ENCODE assay signal across 8 cellular contexts in the genomic region with DNA sequence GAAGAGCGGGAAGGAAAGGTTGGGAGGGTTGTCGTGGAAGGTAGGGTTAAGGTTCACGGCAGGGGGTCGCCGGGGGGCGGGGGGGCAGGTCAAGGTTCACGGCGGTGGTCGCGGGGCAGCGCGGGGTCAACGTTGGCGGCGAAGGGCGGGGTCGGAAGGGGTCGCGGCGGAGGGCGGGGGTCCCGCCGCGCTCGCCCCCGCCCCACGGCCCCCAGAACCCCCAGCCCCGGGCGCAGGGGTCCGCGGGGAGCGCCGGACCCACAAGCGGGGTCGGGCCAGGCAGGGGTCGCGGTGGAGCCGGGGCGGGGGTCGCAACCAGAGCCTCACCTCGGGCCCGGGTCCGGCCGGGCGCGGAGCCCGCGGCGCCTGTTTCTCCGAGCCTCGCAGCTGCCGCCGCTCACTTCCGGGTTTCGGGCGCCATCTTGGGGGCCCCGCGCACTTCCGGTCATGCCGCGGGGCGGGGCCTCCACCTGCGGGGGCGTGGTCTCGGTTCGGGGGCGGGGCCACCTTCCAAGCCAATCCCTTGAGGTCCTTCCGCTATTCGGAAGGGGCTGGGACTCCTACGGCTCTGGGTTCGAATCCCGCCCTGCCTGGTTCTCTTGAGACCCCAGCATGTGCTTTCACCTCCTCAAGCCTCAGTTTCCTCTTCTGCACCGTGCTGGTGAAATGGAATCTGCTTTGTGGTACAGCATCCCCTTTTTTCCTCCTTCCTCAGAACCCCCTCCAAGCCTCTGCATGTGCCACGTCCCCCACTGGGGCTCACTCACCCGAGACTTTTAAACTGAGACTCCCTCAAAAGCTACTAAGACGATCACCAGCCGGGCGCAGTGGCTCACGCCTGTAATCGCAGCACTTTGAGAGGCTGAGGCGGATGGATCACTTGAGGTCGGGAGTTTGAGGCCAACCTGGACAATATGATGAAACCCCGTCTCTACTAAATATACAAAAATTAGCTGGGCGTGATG. TPM values are rescaled to one million over a fixed set of nuclear protein-coding genes. Genes with fewer than 3 reads are reported as not detected.
DNase-seq lines count a peak whose midpoint lies in the region; ATAC-seq and TF ChIP-seq lines count a peak whose summit lies in the region.

A gene with protein sequence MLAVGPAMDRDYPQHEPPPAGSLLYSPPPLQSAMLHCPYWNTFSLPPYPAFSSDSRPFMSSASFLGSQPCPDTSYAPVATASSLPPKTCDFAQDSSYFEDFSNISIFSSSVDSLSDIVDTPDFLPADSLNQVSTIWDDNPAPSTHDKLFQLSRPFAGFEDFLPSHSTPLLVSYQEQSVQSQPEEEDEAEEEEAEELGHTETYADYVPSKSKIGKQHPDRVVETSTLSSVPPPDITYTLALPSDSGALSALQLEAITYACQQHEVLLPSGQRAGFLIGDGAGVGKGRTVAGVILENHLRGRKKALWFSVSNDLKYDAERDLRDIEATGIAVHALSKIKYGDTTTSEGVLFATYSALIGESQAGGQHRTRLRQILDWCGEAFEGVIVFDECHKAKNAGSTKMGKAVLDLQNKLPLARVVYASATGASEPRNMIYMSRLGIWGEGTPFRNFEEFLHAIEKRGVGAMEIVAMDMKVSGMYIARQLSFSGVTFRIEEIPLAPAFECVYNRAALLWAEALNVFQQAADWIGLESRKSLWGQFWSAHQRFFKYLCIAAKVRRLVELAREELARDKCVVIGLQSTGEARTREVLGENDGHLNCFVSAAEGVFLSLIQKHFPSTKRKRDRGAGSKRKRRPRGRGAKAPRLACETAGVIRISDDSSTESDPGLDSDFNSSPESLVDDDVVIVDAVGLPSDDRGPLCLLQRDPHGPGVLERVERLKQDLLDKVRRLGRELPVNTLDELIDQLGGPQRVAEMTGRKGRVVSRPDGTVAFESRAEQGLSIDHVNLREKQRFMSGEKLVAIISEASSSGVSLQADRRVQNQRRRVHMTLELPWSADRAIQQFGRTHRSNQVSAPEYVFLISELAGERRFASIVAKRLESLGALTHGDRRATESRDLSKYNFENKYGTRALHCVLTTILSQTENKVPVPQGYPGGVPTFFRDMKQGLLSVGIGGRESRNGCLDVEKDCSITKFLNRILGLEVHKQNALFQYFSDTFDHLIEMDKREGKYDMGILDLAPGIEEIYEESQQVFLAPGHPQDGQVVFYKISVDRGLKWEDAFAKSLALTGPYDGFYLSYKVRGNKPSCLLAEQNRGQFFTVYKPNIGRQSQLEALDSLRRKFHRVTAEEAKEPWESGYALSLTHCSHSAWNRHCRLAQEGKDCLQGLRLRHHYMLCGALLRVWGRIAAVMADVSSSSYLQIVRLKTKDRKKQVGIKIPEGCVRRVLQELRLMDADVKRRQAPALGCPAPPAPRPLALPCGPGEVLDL (N-terminal part only) (minus strand): TSS at position 424 of the 965 bp plus-strand sequence. CDS start 19,992 bp downstream, outside the sequence.

- 13 to 17% methylated on average over 66 to 84 of the region's 84 CpGs for WGBS in heart right ventricle, 2 donors
- 42 to 50% methylated on average over 21 to 22 of the region's 84 CpGs for WGBS in upper lobe of left lung, 2 donors

- H3K27me3 ChIP-seq in H7 (ENCODE audit: control insufficient read depth, insufficient read depth, low read length) (no peaks in the 10 kb centered on the region), heart right ventricle (no peaks in the 10 kb centered on the region), upper lobe of left lung (no peaks in the 10 kb centered on the region)

- in situ Hi-C loops in Caki2 (cut with HindIII; ENCODE audit: low pct_unique_long_range_greater_than_20kb, low sequenced_read_pairs) = no loop called here

- H3K4me1 ChIP-seq in heart right ventricle (peaks cover 0 to 74% (median 20%) of the 10 kb centered on the region in 9 donors), upper lobe of left lung (peaks cover 32 to 57% (median 50%) of the 10 kb centered on the region in 4 donors)

- no peaks in the 10 kb centered on the region for H3K27me3 Mint-ChIP-seq in T-helper 17 cell
- H3K27me3 Mint-ChIP-seq in progenitor cell of endocrine pancreas = no peaks in the 10 kb centered on the region

- H3K27ac Mint-ChIP-seq in T-helper 17 cell = peak within 1 kb of the TSS; percentile 82
- H3K27ac Mint-ChIP-seq in progenitor cell of endocrine pancreas = peak within 1 kb of the TSS; percentile 84

- no peak for TF ChIP-seq EP300 in upper lobe of left lung (IDR thresholded peaks at IDR 0.05)

- intact Hi-C loops in heart right ventricle (cut with DNase I) = loop anchor here in 7 of 10 donors (5.0 to 10.0 kb wide), 3 partner anchors 42 to 62 kb away; no protein-coding TSS in a partner anchor

- H3K27ac ChIP-seq in heart right ventricle = peak within 1 kb of the TSS; percentile 70 to 98 (median 92)
- peak within 1 kb of the TSS; percentile 98 to 99 (median 98) for H3K27ac ChIP-seq in upper lobe of left lung

- TF ChIP-seq POLR2A in upper lobe of left lung (IDR thresholded peaks at IDR 0.05) = peak in 3 of 4 donors; percentile 58 to 90 (median 76)

- peaks cover 23% of the 10 kb centered on the region for H3K4me1 Mint-ChIP-seq in T-helper 17 cell
- H3K4me1 Mint-ChIP-seq in progenitor cell of endocrine pancreas (ENCODE audit: low read depth) = peaks cover 18% of the 10 kb centered on the region

- H3K4me3 Mint-ChIP-seq in T-helper 17 cell (peak within 1 kb of the TSS; percentile 89), progenitor cell of endocrine pancreas (ENCODE audit: low read depth) (peak within 1 kb of the TSS; percentile 86)

- no peak for TF ChIP-seq CTCF in heart right ventricle (IDR thresholded peaks at IDR 0.05)
- no peak for TF ChIP-seq CTCF in progenitor cell of endocrine pancreas (IDR thresholded peaks at IDR 0.05; ENCODE audit: unreplicated experiment)
- TF ChIP-seq CTCF in upper lobe of left lung (IDR thresholded peaks at IDR 0.05) = peak in 1 of 6 experiments; percentile 4

- H3K4me3 ChIP-seq in H7 (ENCODE audit: insufficient read depth, low read depth, low read length) (peak within 1 kb of the TSS; percentile 79), heart right ventricle (peak within 1 kb of the TSS; percentile 71 to 96 (median 80)), upper lobe of left lung (peak within 1 kb of the TSS; percentile 81 to 97 (median 94))

- H3K9me3 ChIP-seq in T-helper 17 cell (ENCODE audit: control insufficient read depth, low read length, poor library complexity, severe bottlenecking) = no peaks in the 10 kb centered on the region
- no peaks in the 10 kb centered on the region for H3K9me3 ChIP-seq in heart right ventricle
- no peaks in the 10 kb centered on the region for H3K9me3 ChIP-seq in upper lobe of left lung

- DNase-seq in Caki2 (ENCODE audit: low read depth) (peak; percentile 60), H7 (peak; percentile 100), NCI-H1417 (lab: John Stamatoyannopoulos, UW) (peak; percentile 90 to 96 (median 93)), T-helper 17 cell (peak; percentile 78 to 91 (median 83)), amniotic epithelial cell (ENCODE audit: low read depth) (peak; percentile 74), heart right ventricle (peak; percentile 87 to 93), progenitor cell of endocrine pancreas (ENCODE audit: low spot score, unreplicated experiment) (peak; percentile 89), upper lobe of left lung (peak; percentile 88 to 99)

- ATAC-seq in T-helper 17 cell = peak; percentile 92
- peak; percentile 78 to 92 (median 87) for ATAC-seq in heart right ventricle
- peak; percentile 84 to 89 for ATAC-seq in upper lobe of left lung (ENCODE audit: low FRiP score in 2 of 2)

- H3K36me3 ChIP-seq in H7 (replicated peaks; ENCODE audit: control insufficient read depth, insufficient read depth, low read length) = no peaks in the 10 kb centered on the region; the same call in 1 of the 2 replicates
- peaks cover 0 to 15% (median 0%) of the 10 kb centered on the region in 9 donors for H3K36me3 ChIP-seq in heart right ventricle
- no peaks in the 10 kb centered on the region for H3K36me3 ChIP-seq in upper lobe of left lung

- no peaks in the 10 kb centered on the region for H3K9me3 Mint-ChIP-seq in progenitor cell of endocrine pancreas (ENCODE audit: low read depth)

- H3K36me3 Mint-ChIP-seq in T-helper 17 cell (ENCODE audit: low read depth) = peaks cover 6% of the 10 kb centered on the region
- no peaks in the 10 kb centered on the region for H3K36me3 Mint-ChIP-seq in progenitor cell of endocrine pancreas (ENCODE audit: insufficient read depth)

RNA-seq across cellular contexts. Expression of the gene that starts here (rescaled TPM):
- total RNA-seq in Caki2 (2014; rRNA removed; shearing (Covaris generic); ENCODE audit: low replicate concordance) = 20.1 and 23.7 TPM in 2 replicates
- 31.4 and 41.3 TPM in 2 replicates for total RNA-seq in H7 (2014; rRNA removed; shearing (Covaris generic))
- total RNA-seq in T-helper 17 cell (100 to 1,000 TPM in 1 of 2 donors, 10 to 100 TPM in 1; 85.4 to 106 TPM), heart right ventricle (10 to 100 TPM; 12.6 to 61.3 (median 16.1) TPM), progenitor cell of endocrine pancreas (40.9 and 43.2 TPM in 2 replicates), upper lobe of left lung (100 to 1,000 TPM in 4 of 6 donors, 10 to 100 TPM in 2; 44.8 to 159 (median 106) TPM)
- polyA plus RNA-seq in heart right ventricle = 10 to 100 TPM; 12.6 to 18.7 TPM

Comparison
In these comparisons a context has a peak if more than half of its experiments do, and no peak if none do; other contexts are left out.
1. Peak in every context shown above with its lines: DNase-seq, ATAC-seq, H3K4me3 ChIP-seq and H3K27ac ChIP-seq.